1 cellular context compared by ENCODE assay signal in genomic region chr6:24547243-24547642, GRCh38.
TF ChIP-seq lines count a peak whose summit lies in the region.

No MANE protein-coding gene starts in this region.

TF ChIP-seq in SK-N-SH treated with all-trans-retinoic acid at 6 μM for 48 hours, 23 proteins besides CTCF, POLR2A, EP300 and RAD21 (continued from another document):
- no peak for TF ChIP-seq POU6F1 (CRISPR knock-in tag; IDR thresholded peaks at IDR 0.05; ENCODE audit: borderline replicate concordance, low read depth)
- TF ChIP-seq ZNF565 (CRISPR knock-in tag; conservative IDR thresholded peaks at IDR 0.05; ENCODE audit: low read depth), result no peak
- TF ChIP-seq OSR1 (CRISPR knock-in tag; IDR thresholded peaks at IDR 0.05), result no peak
